In the genomic region with DNA sequence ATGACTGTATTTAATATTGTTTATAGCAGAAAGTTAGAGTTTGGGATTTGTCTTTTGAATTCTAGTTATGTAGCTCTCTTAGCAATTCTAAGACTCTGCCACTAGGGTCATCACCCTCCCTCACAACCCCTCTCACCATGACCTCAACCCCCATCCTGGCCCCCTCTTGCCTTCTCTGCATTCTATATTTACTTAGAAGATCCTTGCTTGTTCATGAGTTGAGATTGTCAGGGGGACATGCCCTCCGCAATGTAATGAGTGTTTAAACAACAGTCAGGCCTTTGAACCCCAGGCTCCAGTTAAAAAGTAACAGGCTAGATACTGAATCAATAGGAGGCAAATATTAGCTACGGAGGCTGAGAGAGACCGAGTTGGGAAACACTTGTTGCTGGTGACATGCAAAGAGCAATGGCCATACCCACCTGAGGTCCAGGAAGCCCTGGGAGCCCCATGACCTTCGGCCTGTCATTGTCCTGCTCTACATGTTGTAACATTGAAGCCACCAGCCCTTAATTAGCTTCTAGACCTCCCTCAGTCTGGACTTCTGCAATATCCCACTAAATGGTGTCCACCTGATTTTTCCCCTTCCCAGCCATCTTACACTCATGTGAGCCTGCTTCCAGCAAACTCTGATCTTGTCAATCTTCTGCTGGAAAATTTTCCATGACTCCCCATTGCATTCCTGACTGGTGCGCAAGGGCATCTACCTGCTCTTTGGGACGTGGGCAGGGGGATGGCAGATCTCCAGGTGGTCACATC, we compare ENCODE assay signal across 1 cellular context.
TF ChIP-seq lines count a peak whose summit lies in the region.

No MANE protein-coding gene starts in this region.

TF ChIP-seq in H1, 55 proteins besides CTCF, POLR2A, EP300 and RAD21:
- TF ChIP-seq TBP (IDR thresholded peaks at IDR 0.05; ENCODE audit: low read depth, low read length): no peak
- no peak for TF ChIP-seq RNF2 (IDR thresholded peaks at IDR 0.05; ENCODE audit: borderline replicate concordance, low read depth, low read length, missing control alignments, poor library complexity, severe bottlenecking)
- TF ChIP-seq SP4 (IDR thresholded peaks at IDR 0.05; ENCODE audit: low read length): no peak
- no peak for TF ChIP-seq YY1 (IDR thresholded peaks at IDR 0.05; ENCODE audit: low read depth, low read length)
- TF ChIP-seq BRCA1 (IDR thresholded peaks at IDR 0.05; ENCODE audit: low read depth, low read length): no peak
- no peak for TF ChIP-seq ASH2L (IDR thresholded peaks at IDR 0.05; ENCODE audit: low read length)
- TF ChIP-seq NRF1 (IDR thresholded peaks at IDR 0.05; ENCODE audit: low read depth, low read length): no peak
- TF ChIP-seq RFX5 (IDR thresholded peaks at IDR 0.05; ENCODE audit: borderline replicate concordance, low read depth, low read length): no peak
- TF ChIP-seq SRF (IDR thresholded peaks at IDR 0.05; ENCODE audit: low read depth, low read length): no peak
- TF ChIP-seq SUZ12 (IDR thresholded peaks at IDR 0.05; ENCODE audit: low read length): no peak
- no peak for TF ChIP-seq PHF8 (conservative IDR thresholded peaks at IDR 0.05; ENCODE audit: low read depth, low read length)
- no peak for TF ChIP-seq CEBPB (IDR thresholded peaks at IDR 0.05; ENCODE audit: low read depth, low read length)
- no peak for TF ChIP-seq POLR2AphosphoS5 (IDR thresholded peaks at IDR 0.05; ENCODE audit: low read depth, low read length)
- TF ChIP-seq, protein P1, sequence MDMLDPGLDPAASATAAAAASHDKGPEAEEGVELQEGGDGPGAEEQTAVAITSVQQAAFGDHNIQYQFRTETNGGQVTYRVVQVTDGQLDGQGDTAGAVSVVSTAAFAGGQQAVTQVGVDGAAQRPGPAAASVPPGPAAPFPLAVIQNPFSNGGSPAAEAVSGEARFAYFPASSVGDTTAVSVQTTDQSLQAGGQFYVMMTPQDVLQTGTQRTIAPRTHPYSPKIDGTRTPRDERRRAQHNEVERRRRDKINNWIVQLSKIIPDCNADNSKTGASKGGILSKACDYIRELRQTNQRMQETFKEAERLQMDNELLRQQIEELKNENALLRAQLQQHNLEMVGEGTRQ (IDR thresholded peaks at IDR 0.05; ENCODE audit: low read length): no peak
- no peak for TF ChIP-seq POU5F1 (IDR thresholded peaks at IDR 0.05; ENCODE audit: low read depth, low read length)
- TF ChIP-seq TCF12 (IDR thresholded peaks at IDR 0.05; ENCODE audit: low read depth, low read length): no peak
- TF ChIP-seq EGR1 (IDR thresholded peaks at IDR 0.05; ENCODE audit: borderline replicate concordance, low read depth, low read length): no peak
- TF ChIP-seq, protein P2, sequence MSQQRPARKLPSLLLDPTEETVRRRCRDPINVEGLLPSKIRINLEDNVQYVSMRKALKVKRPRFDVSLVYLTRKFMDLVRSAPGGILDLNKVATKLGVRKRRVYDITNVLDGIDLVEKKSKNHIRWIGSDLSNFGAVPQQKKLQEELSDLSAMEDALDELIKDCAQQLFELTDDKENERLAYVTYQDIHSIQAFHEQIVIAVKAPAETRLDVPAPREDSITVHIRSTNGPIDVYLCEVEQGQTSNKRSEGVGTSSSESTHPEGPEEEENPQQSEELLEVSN (IDR thresholded peaks at IDR 0.05): no peak
- no peak for TF ChIP-seq RXRA (IDR thresholded peaks at IDR 0.05; ENCODE audit: insufficient read depth, low read depth, low read length)
- TF ChIP-seq, protein P3, sequence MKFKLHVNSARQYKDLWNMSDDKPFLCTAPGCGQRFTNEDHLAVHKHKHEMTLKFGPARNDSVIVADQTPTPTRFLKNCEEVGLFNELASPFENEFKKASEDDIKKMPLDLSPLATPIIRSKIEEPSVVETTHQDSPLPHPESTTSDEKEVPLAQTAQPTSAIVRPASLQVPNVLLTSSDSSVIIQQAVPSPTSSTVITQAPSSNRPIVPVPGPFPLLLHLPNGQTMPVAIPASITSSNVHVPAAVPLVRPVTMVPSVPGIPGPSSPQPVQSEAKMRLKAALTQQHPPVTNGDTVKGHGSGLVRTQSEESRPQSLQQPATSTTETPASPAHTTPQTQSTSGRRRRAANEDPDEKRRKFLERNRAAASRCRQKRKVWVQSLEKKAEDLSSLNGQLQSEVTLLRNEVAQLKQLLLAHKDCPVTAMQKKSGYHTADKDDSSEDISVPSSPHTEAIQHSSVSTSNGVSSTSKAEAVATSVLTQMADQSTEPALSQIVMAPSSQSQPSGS (IDR thresholded peaks at IDR 0.05; ENCODE audit: low read length): no peak
